1 cellular context compared by ENCODE assay signal in the genomic region with DNA sequence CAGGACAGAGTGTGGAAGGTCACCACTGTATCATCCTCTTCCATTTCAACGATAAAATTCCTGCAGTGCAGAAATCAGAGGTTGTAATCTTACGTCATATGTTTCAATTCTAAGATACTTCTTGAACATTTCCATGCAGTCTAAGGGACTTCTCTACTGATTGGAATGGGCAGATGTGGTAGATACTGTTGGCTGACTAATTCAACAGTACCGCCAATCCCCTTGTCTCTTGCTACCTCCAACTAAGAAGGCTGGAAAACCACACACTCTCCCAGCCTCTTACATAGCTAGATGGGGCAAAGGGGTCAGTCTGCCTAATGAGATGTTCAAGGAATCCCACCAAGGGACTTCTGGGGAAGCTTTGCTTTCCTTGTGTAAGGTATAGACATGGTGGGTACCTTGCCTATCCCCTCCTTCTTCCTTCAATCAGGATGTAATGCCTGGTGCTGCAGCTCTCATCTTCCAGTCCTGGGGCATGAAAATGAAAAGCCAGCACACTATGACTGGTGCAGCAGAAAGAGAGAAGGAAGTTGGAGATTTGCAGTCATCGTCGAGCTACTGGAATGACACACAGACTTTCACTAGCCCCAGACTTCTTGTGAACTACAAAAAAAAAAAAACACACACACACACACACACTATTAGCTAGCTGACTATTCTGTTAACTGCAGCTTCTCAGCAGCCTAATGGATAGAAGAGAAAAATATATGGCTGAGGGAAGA.
TF ChIP-seq lines count a peak whose summit lies in the region.

No MANE protein-coding gene starts in this region.

TF ChIP-seq in IMR-90, 13 proteins besides CTCF, POLR2A, EP300 and RAD21 (continued from another document):
- no peak for TF ChIP-seq CEBPB (IDR thresholded peaks at IDR 0.05; ENCODE audit: low read depth, low read length)
